1 cellular context compared by ENCODE assay signal in the genomic region with DNA sequence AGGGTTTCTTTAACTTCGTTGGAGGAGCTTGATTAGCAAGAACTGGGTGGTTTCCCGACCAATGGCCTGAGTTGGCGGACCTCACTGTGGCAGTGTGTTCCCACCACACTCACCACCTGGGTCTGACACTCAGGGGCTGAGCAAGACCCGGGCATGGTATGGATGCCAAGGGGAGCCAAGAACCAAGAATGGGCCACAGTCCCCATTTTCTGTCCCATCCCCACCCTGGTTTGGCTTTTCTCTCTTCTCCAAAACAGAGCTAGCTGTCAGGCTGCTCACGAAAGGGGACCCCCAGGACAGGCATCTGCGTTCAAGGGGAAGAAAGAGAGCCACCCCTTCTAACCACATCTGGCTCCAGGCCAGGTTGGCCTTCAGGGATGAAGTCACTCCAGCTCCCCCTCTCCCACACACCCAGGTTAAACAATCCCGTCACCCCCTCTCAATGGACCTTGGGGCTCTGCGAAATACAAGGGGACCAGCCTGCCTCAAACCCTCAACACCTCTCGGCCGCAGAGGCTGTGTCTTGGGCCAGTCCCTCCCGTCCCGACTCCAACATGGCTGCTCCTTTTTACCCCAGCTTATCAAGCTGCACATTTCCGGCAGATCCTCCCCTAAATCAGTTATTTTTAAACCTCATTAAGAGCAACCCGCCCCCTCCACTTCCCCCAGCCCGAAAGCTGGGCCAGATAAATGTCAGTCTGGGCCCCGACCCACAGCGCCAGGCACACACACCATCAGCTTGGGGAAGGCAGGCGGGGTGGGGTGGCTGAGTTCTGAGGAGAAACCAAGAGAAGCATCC.
A peak's percentile ranks its signal among the peaks of the same experiment; 100 is the strongest.
TF ChIP-seq lines count a peak whose summit lies in the region.

No MANE protein-coding gene starts in this region.

TF ChIP-seq in K562, 482 proteins besides CTCF, POLR2A, EP300 and RAD21 (continues in another document):
- TF ChIP-seq ATF1 (CRISPR knock-in tag; IDR thresholded peaks at IDR 0.05) (no peak), ATF1 (tag; IDR thresholded peaks at IDR 0.05) (no peak), SAFB2 (IDR thresholded peaks at IDR 0.05; ENCODE audit: borderline replicate concordance, low read depth, low read length, severe bottlenecking) (no peak), FOXP1 (CRISPR knock-in tag; IDR thresholded peaks at IDR 0.05) (no peak), ZNF589 (CRISPR knock-in tag; IDR thresholded peaks at IDR 0.05; ENCODE audit: low read depth) (no peak), KLF1 (tag; IDR thresholded peaks at IDR 0.05) (no peak), TSC22D4 (tag; IDR thresholded peaks at IDR 0.05) (no peak), SMARCA4 (IDR thresholded peaks at IDR 0.05) (peak; percentile 13; the same call in 1 of the 2 replicates), ZFX (CRISPR knock-in tag; IDR thresholded peaks at IDR 0.05) (0 out of 2 replicates have a peak, but pooled peaks have one; percentile 31), HOXB6 (CRISPR knock-in tag; IDR thresholded peaks at IDR 0.05; ENCODE audit: borderline replicate concordance) (no peak), MAZ (CRISPR knock-in tag; conservative IDR thresholded peaks at IDR 0.05 in 1 of 2, IDR thresholded peaks at IDR 0.05 in 1 of 2) (peak in 1 of 2 experiments; percentile 51; a peak in 2 of 4 replicates), ZC3H4 (CRISPR knock-in tag; IDR thresholded peaks at IDR 0.05; ENCODE audit: borderline replicate concordance) (no peak; the same call in 1 of the 2 replicates), ZNF175 (CRISPR knock-in tag; IDR thresholded peaks at IDR 0.05; ENCODE audit: low read depth) (no peak), DNMT1 (IDR thresholded peaks at IDR 0.05) (no peak), GATA2 (CRISPR knock-in tag; IDR thresholded peaks at IDR 0.05) (peak; percentile 46; the same call in 1 of the 2 replicates), ZNF232 (CRISPR knock-in tag; IDR thresholded peaks at IDR 0.05) (no peak), ZNF347 (CRISPR knock-in tag; IDR thresholded peaks at IDR 0.05; ENCODE audit: low read depth) (no peak), HDAC2 (IDR thresholded peaks at IDR 0.05) (no peak), CTBP1 (IDR thresholded peaks at IDR 0.05; ENCODE audit: borderline replicate concordance) (no peak), HDAC3 (IDR thresholded peaks at IDR 0.05; ENCODE audit: borderline replicate concordance, partially characterized antibody) (peak; percentile 59), ZEB2 (IDR thresholded peaks at IDR 0.05) (no peak), SNRNP70 (optimal IDR thresholded peaks at IDR 0.05; ENCODE audit: low read depth, low read length) (no peak), ILK (tag; IDR thresholded peaks at IDR 0.05; ENCODE audit: borderline replicate concordance, low read depth) (no peak), YY1 (IDR thresholded peaks at IDR 0.05; ENCODE audit: borderline replicate concordance in 1 of 3, control insufficient read depth in 1 of 3, extremely low read depth in 1 of 3, insufficient read depth in 3 of 3, insufficient read length in 1 of 3, insufficient replicate concordance in 2 of 3, low read depth in 1 of 3, low read length in 2 of 3) (peak in 2 of 3 experiments; percentile 82 to 90), SIN3B (IDR thresholded peaks at IDR 0.05; ENCODE audit: low read depth) (no peak), ZBTB7A (IDR thresholded peaks at IDR 0.05; ENCODE audit: borderline replicate concordance, control insufficient read depth, low read depth, low read length) (peak; percentile 44; the same call in 1 of the 2 replicates), ZNF445 (CRISPR knock-in tag; IDR thresholded peaks at IDR 0.05; ENCODE audit: low read depth) (no peak), ZNF584 (CRISPR knock-in tag; IDR thresholded peaks at IDR 0.05; ENCODE audit: low read depth) (no peak)
- TF ChIP-seq, protein P1, sequence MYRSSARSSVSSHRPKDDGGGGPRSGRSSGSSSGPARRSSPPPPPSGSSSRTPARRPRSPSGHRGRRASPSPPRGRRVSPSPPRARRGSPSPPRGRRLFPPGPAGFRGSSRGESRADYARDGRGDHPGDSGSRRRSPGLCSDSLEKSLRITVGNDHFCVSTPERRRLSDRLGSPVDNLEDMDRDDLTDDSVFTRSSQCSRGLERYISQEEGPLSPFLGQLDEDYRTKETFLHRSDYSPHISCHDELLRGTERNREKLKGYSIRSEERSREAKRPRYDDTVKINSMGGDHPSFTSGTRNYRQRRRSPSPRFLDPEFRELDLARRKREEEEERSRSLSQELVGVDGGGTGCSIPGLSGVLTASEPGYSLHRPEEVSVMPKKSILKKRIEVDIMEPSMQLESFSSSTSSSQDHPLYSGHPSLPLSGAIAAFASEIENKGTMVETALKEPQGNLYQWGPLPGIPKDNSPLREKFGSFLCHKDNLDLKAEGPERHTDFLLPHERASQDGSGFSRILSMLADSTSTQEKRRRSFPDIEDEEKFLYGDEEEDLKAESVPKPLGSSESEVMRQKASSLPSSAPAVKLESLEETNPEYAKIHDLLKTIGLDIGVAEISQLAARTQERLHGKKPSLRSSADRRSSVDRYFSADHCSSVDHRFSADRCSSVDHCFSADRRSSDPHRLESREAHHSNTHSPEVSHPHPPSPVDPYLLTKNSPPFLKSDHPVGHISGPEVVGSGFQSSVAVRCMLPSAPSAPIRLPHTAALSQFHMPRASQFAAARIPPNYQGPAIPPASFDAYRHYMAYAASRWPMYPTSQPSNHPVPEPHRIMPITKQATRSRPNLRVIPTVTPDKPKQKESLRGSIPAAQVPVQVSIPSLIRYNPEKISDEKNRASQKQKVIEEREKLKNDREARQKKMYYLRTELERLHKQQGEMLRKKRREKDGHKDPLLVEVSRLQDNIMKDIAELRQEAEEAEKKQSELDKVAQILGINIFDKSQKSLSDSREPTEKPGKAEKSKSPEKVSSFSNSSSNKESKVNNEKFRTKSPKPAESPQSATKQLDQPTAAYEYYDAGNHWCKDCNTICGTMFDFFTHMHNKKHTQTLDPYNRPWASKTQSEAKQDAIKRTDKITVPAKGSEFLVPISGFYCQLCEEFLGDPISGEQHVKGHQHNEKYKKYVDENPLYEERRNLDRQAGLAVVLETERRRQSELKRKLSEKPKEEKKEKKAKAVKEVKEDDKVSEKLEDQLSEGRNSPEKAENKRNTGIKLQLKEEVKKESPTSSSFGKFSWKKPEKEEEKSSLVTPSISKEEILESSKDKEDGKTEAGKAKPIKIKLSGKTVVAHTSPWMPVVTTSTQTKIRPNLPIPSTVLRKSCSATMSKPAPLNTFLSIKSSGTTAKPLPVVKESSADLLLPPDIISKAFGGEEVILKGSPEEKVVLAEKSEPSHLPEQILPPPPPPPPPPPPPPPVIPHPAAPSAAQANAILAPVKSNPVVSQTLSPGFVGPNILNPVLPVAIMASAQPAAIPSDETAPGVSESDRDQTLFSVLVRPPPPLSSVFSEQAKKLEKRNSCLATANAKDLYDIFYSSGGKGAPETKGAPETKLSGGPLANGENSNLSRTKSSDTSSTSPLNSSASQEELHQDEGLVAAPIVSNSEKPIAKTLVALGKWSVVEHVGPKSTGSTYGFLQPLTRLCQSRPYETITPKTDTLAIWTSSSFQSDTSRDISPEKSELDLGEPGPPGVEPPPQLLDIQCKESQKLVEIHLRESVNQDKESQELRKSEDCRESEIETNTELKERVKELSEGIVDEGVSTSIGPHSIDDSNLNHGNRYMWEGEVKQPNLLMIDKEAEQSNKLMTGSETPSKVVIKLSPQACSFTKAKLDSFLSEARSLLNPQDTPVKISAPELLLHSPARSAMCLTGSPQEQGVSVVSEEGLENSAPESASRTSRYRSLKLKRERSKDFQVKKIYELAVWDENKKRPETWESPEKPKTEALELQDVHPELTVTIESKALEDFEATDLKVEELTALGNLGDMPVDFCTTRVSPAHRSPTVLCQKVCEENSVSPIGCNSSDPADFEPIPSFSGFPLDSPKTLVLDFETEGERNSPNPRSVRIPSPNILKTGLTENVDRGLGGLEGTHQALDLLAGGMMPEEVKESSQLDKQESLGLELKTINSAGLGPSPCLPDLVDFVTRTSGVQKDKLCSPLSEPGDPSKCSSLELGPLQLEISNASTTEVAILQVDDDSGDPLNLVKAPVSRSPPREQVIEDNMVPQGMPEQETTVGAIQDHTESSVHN (IDR thresholded peaks at IDR 0.05; ENCODE audit: borderline replicate concordance in 1 of 2, low read depth in 1 of 2), result no peak
- TF ChIP-seq, protein P2, sequence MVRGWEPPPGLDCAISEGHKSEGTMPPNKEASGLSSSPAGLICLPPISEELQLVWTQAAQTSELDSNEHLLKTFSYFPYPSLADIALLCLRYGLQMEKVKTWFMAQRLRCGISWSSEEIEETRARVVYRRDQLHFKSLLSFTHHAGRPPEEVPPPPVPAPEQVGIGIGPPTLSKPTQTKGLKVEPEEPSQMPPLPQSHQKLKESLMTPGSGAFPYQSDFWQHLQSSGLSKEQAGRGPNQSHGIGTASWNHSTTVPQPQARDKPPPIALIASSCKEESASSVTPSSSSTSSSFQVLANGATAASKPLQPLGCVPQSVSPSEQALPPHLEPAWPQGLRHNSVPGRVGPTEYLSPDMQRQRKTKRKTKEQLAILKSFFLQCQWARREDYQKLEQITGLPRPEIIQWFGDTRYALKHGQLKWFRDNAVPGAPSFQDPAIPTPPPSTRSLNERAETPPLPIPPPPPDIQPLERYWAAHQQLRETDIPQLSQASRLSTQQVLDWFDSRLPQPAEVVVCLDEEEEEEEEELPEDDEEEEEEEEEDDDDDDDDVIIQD (CRISPR knock-in tag; IDR thresholded peaks at IDR 0.05), result no peak
- TF ChIP-seq, protein P3, sequence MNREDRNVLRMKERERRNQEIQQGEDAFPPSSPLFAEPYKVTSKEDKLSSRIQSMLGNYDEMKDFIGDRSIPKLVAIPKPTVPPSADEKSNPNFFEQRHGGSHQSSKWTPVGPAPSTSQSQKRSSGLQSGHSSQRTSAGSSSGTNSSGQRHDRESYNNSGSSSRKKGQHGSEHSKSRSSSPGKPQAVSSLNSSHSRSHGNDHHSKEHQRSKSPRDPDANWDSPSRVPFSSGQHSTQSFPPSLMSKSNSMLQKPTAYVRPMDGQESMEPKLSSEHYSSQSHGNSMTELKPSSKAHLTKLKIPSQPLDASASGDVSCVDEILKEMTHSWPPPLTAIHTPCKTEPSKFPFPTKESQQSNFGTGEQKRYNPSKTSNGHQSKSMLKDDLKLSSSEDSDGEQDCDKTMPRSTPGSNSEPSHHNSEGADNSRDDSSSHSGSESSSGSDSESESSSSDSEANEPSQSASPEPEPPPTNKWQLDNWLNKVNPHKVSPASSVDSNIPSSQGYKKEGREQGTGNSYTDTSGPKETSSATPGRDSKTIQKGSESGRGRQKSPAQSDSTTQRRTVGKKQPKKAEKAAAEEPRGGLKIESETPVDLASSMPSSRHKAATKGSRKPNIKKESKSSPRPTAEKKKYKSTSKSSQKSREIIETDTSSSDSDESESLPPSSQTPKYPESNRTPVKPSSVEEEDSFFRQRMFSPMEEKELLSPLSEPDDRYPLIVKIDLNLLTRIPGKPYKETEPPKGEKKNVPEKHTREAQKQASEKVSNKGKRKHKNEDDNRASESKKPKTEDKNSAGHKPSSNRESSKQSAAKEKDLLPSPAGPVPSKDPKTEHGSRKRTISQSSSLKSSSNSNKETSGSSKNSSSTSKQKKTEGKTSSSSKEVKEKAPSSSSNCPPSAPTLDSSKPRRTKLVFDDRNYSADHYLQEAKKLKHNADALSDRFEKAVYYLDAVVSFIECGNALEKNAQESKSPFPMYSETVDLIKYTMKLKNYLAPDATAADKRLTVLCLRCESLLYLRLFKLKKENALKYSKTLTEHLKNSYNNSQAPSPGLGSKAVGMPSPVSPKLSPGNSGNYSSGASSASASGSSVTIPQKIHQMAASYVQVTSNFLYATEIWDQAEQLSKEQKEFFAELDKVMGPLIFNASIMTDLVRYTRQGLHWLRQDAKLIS (CRISPR knock-in tag; IDR thresholded peaks at IDR 0.05), result 0 out of 2 replicates have a peak, but pooled peaks have one; percentile 37
- TF ChIP-seq, protein P4, sequence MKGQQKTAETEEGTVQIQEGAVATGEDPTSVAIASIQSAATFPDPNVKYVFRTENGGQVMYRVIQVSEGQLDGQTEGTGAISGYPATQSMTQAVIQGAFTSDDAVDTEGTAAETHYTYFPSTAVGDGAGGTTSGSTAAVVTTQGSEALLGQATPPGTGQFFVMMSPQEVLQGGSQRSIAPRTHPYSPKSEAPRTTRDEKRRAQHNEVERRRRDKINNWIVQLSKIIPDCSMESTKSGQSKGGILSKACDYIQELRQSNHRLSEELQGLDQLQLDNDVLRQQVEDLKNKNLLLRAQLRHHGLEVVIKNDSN (CRISPR knock-in tag; IDR thresholded peaks at IDR 0.05), result no peak
- TF ChIP-seq, protein P5, sequence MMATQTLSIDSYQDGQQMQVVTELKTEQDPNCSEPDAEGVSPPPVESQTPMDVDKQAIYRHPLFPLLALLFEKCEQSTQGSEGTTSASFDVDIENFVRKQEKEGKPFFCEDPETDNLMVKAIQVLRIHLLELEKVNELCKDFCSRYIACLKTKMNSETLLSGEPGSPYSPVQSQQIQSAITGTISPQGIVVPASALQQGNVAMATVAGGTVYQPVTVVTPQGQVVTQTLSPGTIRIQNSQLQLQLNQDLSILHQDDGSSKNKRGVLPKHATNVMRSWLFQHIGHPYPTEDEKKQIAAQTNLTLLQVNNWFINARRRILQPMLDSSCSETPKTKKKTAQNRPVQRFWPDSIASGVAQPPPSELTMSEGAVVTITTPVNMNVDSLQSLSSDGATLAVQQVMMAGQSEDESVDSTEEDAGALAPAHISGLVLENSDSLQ (IDR thresholded peaks at IDR 0.05), result no peak; the same call in 1 of the 2 replicates
- TF ChIP-seq, protein P6, sequence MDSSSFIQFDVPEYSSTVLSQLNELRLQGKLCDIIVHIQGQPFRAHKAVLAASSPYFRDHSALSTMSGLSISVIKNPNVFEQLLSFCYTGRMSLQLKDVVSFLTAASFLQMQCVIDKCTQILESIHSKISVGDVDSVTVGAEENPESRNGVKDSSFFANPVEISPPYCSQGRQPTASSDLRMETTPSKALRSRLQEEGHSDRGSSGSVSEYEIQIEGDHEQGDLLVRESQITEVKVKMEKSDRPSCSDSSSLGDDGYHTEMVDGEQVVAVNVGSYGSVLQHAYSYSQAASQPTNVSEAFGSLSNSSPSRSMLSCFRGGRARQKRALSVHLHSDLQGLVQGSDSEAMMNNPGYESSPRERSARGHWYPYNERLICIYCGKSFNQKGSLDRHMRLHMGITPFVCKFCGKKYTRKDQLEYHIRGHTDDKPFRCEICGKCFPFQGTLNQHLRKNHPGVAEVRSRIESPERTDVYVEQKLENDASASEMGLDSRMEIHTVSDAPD (CRISPR knock-in tag; IDR thresholded peaks at IDR 0.05), result no peak
- TF ChIP-seq, protein P7, sequence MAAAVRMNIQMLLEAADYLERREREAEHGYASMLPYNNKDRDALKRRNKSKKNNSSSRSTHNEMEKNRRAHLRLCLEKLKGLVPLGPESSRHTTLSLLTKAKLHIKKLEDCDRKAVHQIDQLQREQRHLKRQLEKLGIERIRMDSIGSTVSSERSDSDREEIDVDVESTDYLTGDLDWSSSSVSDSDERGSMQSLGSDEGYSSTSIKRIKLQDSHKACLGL (CRISPR knock-in tag; IDR thresholded peaks at IDR 0.05; ENCODE audit: borderline replicate concordance, poor library complexity, severe bottlenecking), result no peak
- TF ChIP-seq, protein P8, sequence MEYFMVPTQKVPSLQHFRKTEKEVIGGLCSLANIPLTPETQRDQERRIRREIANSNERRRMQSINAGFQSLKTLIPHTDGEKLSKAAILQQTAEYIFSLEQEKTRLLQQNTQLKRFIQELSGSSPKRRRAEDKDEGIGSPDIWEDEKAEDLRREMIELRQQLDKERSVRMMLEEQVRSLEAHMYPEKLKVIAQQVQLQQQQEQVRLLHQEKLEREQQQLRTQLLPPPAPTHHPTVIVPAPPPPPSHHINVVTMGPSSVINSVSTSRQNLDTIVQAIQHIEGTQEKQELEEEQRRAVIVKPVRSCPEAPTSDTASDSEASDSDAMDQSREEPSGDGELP (CRISPR knock-in tag; IDR thresholded peaks at IDR 0.05; ENCODE audit: borderline replicate concordance), result no peak
- TF ChIP-seq, protein P9, sequence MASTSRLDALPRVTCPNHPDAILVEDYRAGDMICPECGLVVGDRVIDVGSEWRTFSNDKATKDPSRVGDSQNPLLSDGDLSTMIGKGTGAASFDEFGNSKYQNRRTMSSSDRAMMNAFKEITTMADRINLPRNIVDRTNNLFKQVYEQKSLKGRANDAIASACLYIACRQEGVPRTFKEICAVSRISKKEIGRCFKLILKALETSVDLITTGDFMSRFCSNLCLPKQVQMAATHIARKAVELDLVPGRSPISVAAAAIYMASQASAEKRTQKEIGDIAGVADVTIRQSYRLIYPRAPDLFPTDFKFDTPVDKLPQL (IDR thresholded peaks at IDR 0.05; ENCODE audit: extremely low read depth, insufficient read length), result no peak
